Comparison of ENCODE assay signal across 8 cellular contexts in genomic region chr17:29291163-29291752, GRCh38. TPM values are rescaled to one million over a fixed set of nuclear protein-coding genes. Genes with fewer than 3 reads are reported as not detected.
A peak's percentile ranks its signal among the peaks of the same experiment; 100 is the strongest.
DNase-seq lines count a peak whose midpoint lies in the region; TF ChIP-seq lines count a peak whose summit lies in the region.

No MANE protein-coding gene starts in this region.

- 7 to 12% methylated on average over 4 to 5 of the region's 5 CpGs for whole genome bisulfite sequencing in transverse colon (ENCODE audit: low coverage in 1 of 2), 2 donors

- H3K4me3 Mint-ChIP-seq in activated naive CD4-positive, alpha-beta T cell treated with anti-CD3 and anti-CD28 coated beads for 36 hours, result peak overlapping the region; percentile 86

- POLR2A ChIA-PET in RWPE1 (lab: Yijun Ruan, JAX; ENCODE audit: low non-redundant PET), result no interaction called here

- TF ChIP-seq EP300 in transverse colon (IDR thresholded peaks at IDR 0.05; ENCODE audit: low read depth), result no peak

- peaks cover 17 to 55% (median 36%) of the 10 kb centered on the region in 4 donors for H3K4me1 ChIP-seq in transverse colon

- no peaks in the 10 kb centered on the region for H3K9me3 Mint-ChIP-seq in activated naive CD4-positive, alpha-beta T cell treated with anti-CD3 and anti-CD28 coated beads for 36 hours

- in situ Hi-C loops in transverse colon (cut with MboI; ENCODE audit: low pct_ligation_motif_present in 1 of 4, low pct_unique_long_range_greater_than_20kb in 1 of 4, low sequenced_read_pairs in 3 of 4), result loop anchor here in 1 of 4 donors (25.0 kb wide), 1 partner anchor 154 kb away; no protein-coding TSS in a partner anchor

- no peaks in the 10 kb centered on the region for H3K9me3 ChIP-seq in transverse colon

- peak overlapping the region; percentile 94 for H3K27ac Mint-ChIP-seq in activated naive CD4-positive, alpha-beta T cell treated with anti-CD3 and anti-CD28 coated beads for 36 hours

- TF ChIP-seq POLR2A in transverse colon (IDR thresholded peaks at IDR 0.05), result no peak

- peaks cover 0 to 23% (median 9%) of the 10 kb centered on the region in 4 donors for H3K36me3 ChIP-seq in transverse colon

- peaks cover 51% of the 10 kb centered on the region for H3K4me1 Mint-ChIP-seq in activated naive CD4-positive, alpha-beta T cell treated with anti-CD3 and anti-CD28 coated beads for 36 hours (ENCODE audit: low read depth)

- H3K4me3 ChIP-seq in LNCaP clone FGC (ENCODE audit: low read depth, low read length) (peak overlapping the region; percentile 100), transverse colon (peak overlapping the region in 3 of 4 donors; percentile 74 to 97 (median 95))

- intact Hi-C loops in activated naive CD4-positive, alpha-beta T cell treated with anti-CD3 and anti-CD28 coated beads for 36 hours (cut with micrococcal nuclease), result loop anchor here (1.0 to 5.0 kb wide), 5 partner anchors 50 to 564 kb away; partner anchors contain the start of genes ANKRD13B, NEK8 and TLCD1
- intact Hi-C loops in transverse colon (cut with DNase I; ENCODE audit: low total_unique reads), result loop anchor here (5.0 kb wide), 1 partner anchor 144 kb away; no protein-coding TSS in a partner anchor

- H3K27me3 Mint-ChIP-seq in activated naive CD4-positive, alpha-beta T cell treated with anti-CD3 and anti-CD28 coated beads for 36 hours (ENCODE audit: low read depth), result no peaks in the 10 kb centered on the region

- H3K27ac ChIP-seq in RWPE1 (no peak overlapping the region), cingulate gyrus (ENCODE audit: low read depth, low read length) (peak overlapping the region; percentile 78), transverse colon (peak overlapping the region; percentile 98 to 100 (median 99))

- TF ChIP-seq CTCF in LNCaP clone FGC (IDR thresholded peaks at IDR 0.05; ENCODE audit: control insufficient read depth, extremely low read depth, insufficient read depth) (peak; percentile 61), RWPE1 (conservative IDR thresholded peaks at IDR 0.05; ENCODE audit: low read depth) (peak; percentile 74), transverse colon (IDR thresholded peaks at IDR 0.05) (peak; percentile 63 to 76 (median 69))

- H3K36me3 Mint-ChIP-seq in activated naive CD4-positive, alpha-beta T cell treated with anti-CD3 and anti-CD28 coated beads for 36 hours (ENCODE audit: low read depth), result peaks cover 52% of the 10 kb centered on the region

- CTCF ChIA-PET in activated naive CD4-positive, alpha-beta T cell treated with anti-CD3 and anti-CD28 coated beads for 36 hours (lab: Charles Lee), result interaction anchor here (0.6 to 4.1 kb wide), 24 partner anchors 10 to 420 kb away, joined by 3 to 30 read pairs (median 4); no protein-coding TSS in a partner anchor
- CTCF ChIA-PET in RWPE1 (lab: Yijun Ruan, JAX), result interaction anchor here (0.6 to 3.1 kb wide), 11 partner anchors 18 to 421 kb away, joined by 3 to 22 read pairs (median 3); no protein-coding TSS in a partner anchor

- DNase-seq in activated naive CD4-positive, alpha-beta T cell treated with anti-CD3 and anti-CD28 coated beads for 36 hours, result peak; percentile 22
- DNase-seq in activated naive CD4-positive, alpha-beta T cell treated with Interleukin-2 at 50 U/mL for 16 hours, result no peak
- DNase-seq in LNCaP clone FGC (ENCODE audit: low read depth), result peak; percentile 43
- peak; percentile 29 for DNase-seq in RWPE1 (ENCODE audit: low spot score)
- DNase-seq in lung microvascular endothelial cell (ENCODE audit: low read depth in 2 of 2), result peak; percentile 75 to 80
- no peak for DNase-seq in transverse colon
- DNase-seq in activated effector memory CD4-positive, alpha-beta T cell treated with anti-CD3 and anti-CD28 coated beads, Interleukin-2, amount 50 U/mL, for 16 hours, result no peak

- H3K27me3 ChIP-seq in transverse colon, result no peaks in the 10 kb centered on the region

RNA-seq across cellular contexts. Expression of gene NUFIP2, which starts 2.7 kb away (rescaled TPM):
- total RNA-seq in activated naive CD4-positive, alpha-beta T cell treated with anti-CD3 and anti-CD28 coated beads for 36 hours, result 10 to 100 TPM; 51.0 to 57.8 TPM
- total RNA-seq in lung microvascular endothelial cell, result 20.9 and 30.2 TPM in 2 replicates
- total RNA-seq in transverse colon, result 10 to 100 TPM; 19.8 to 40.8 (median 25.4) TPM

RNA-seq across cellular contexts. Expression of gene CRYBA1, which starts 44.6 kb away (rescaled TPM):
- total RNA-seq in activated naive CD4-positive, alpha-beta T cell treated with anti-CD3 and anti-CD28 coated beads for 36 hours, result not detected
- total RNA-seq in lung microvascular endothelial cell (not detected in 2 replicates), transverse colon (not detected)

Comparison
In these comparisons a context has a peak if more than half of its experiments do, and no peak if none do; other contexts are left out.
1. DNase-seq: peak in activated naive CD4-positive, alpha-beta T cell treated with anti-CD3 and anti-CD28 coated beads for 36 hours (single experiment), LNCaP clone FGC (single experiment), RWPE1 (single experiment) and lung microvascular endothelial cell (2 of 2); none in activated naive CD4-positive, alpha-beta T cell treated with Interleukin-2 at 50 U/mL for 16 hours (single experiment), transverse colon (single experiment) and activated effector memory CD4-positive, alpha-beta T cell treated with anti-CD3 and anti-CD28 coated beads, Interleukin-2, amount 50 U/mL, for 16 hours (single experiment).
2. Peak in every context shown above with its lines, with median percentiles within 50 percentile points of each other: CTCF ChIP-seq.